1 cellular context compared by ENCODE assay signal in the genomic region with DNA sequence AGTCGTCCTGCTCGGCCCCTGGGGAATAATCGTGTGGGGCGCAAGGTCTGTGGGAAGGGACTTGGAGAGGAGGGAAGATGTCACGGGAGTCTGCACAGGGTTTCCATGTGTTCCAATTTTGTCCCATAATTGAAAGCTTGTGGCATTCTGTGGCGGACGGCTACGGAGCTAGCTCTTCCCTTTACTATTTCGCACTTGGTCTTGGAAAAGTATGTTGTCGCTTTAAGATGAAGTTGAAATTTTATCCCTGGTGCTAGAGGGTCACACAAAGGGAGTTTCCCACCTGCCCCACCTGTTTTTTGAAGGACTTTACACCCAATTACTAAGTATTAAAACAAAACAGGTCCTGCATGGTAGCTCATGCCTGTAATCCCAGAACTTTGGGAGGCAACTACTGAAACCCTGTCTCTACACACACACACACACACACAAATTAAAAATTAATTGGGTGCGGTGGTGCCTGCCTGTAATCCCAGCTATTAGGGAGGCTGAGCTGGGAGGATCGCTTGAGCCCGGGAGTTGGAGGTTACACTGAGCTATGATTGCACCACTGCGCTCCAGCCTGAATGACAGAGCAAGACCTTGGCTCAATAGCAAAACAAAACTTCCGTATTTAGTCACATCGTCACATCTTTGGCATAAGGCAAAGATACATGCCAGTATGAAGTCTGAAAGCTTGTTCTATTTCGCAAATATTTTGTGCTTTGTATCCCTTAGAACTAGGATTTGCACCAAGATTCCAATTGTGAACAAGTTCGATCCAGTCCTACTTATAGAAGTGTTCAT.
TF ChIP-seq lines count a peak whose summit lies in the region.

No MANE protein-coding gene starts in this region.

TF ChIP-seq in HepG2, 621 proteins besides CTCF, POLR2A, EP300 and RAD21 (continued from another document):
- TF ChIP-seq, protein P1, sequence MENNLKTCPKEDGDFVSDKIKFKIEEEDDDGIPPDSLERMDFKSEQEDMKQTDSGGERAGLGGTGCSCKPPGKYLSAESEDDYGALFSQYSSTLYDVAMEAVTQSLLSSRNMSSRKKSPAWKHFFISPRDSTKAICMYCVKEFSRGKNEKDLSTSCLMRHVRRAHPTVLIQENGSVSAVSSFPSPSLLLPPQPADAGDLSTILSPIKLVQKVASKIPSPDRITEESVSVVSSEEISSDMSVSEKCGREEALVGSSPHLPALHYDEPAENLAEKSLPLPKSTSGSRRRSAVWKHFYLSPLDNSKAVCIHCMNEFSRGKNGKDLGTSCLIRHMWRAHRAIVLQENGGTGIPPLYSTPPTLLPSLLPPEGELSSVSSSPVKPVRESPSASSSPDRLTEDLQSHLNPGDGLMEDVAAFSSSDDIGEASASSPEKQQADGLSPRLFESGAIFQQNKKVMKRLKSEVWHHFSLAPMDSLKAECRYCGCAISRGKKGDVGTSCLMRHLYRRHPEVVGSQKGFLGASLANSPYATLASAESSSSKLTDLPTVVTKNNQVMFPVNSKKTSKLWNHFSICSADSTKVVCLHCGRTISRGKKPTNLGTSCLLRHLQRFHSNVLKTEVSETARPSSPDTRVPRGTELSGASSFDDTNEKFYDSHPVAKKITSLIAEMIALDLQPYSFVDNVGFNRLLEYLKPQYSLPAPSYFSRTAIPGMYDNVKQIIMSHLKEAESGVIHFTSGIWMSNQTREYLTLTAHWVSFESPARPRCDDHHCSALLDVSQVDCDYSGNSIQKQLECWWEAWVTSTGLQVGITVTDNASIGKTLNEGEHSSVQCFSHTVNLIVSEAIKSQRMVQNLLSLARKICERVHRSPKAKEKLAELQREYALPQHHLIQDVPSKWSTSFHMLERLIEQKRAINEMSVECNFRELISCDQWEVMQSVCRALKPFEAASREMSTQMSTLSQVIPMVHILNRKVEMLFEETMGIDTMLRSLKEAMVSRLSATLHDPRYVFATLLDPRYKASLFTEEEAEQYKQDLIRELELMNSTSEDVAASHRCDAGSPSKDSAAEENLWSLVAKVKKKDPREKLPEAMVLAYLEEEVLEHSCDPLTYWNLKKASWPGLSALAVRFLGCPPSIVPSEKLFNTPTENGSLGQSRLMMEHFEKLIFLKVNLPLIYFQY (CRISPR knock-in tag; IDR thresholded peaks at IDR 0.05; ENCODE audit: borderline replicate concordance) = no peak
- TF ChIP-seq TAF1 (CRISPR knock-in tag; IDR thresholded peaks at IDR 0.05) (no peak), KLF12 (CRISPR knock-in tag; IDR thresholded peaks at IDR 0.05; ENCODE audit: borderline replicate concordance) (0 out of 2 replicates have a peak, but pooled peaks have one; percentile 28), KAT7 (CRISPR knock-in tag; IDR thresholded peaks at IDR 0.05; ENCODE audit: borderline replicate concordance) (no peak), CEBPG (CRISPR knock-in tag; IDR thresholded peaks at IDR 0.05) (peak; percentile 62; the same call in 1 of the 2 replicates)
- TF ChIP-seq, protein P2, sequence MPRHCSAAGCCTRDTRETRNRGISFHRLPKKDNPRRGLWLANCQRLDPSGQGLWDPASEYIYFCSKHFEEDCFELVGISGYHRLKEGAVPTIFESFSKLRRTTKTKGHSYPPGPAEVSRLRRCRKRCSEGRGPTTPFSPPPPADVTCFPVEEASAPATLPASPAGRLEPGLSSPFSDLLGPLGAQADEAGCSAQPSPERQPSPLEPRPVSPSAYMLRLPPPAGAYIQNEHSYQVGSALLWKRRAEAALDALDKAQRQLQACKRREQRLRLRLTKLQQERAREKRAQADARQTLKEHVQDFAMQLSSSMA (CRISPR knock-in tag; IDR thresholded peaks at IDR 0.05) = no peak
